Comparison of ENCODE assay signal across 1 cellular context in the genomic region with DNA sequence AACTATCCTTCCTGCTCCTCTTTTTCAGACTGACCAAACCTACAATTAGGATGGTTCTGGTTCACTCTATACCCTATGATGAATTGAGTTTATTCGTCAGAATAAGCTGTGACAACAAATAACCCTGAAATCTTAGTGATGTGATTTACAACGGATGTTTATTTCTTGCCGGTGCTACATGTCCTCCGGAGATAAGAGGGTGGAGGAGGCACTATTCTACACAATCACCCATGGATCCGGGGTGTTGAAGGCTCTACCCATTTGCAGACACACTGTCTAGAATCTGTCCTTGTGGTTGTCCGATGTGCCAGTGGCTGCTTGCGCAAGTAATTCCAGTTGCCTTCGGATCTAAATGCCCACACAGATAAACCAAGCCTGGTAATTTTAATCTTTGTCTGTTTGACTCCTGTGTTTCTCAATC.
TF ChIP-seq lines count a peak whose summit lies in the region.

No MANE protein-coding gene starts in this region.

TF ChIP-seq in K562, 482 proteins besides CTCF, POLR2A, EP300 and RAD21 (continues in another document):
- TF ChIP-seq JUND (IDR thresholded peaks at IDR 0.05; ENCODE audit: borderline replicate concordance, low read depth, low read length) (no peak), JUND (tag; IDR thresholded peaks at IDR 0.05; ENCODE audit: borderline replicate concordance, low read depth, low read length) (no peak), ATF1 (CRISPR knock-in tag; IDR thresholded peaks at IDR 0.05) (no peak), ATF1 (tag; IDR thresholded peaks at IDR 0.05) (peak; percentile 41; the same call in 1 of the 2 replicates), CBFA2T2 (conservative IDR thresholded peaks at IDR 0.05) (peak; percentile 70), TRIM24 (IDR thresholded peaks at IDR 0.05) (0 out of 4 replicates have a peak, but pooled peaks of 1 of the 2 experiments have one; percentile 48), ERF (CRISPR knock-in tag; IDR thresholded peaks at IDR 0.05) (no peak), KDM1A (IDR thresholded peaks at IDR 0.05) (peak; percentile 97 to 98), SMAD4 (CRISPR knock-in tag; conservative IDR thresholded peaks at IDR 0.05) (peak; percentile 86), BCOR (IDR thresholded peaks at IDR 0.05) (peak; percentile 34; the same call in 1 of the 2 replicates), RCOR1 (IDR thresholded peaks at IDR 0.05; ENCODE audit: borderline replicate concordance in 1 of 2, low read depth in 2 of 2, low read length in 2 of 2) (peak; percentile 74 to 99; a peak in 3 of 4 replicates), ZNF766 (CRISPR knock-in tag; conservative IDR thresholded peaks at IDR 0.05) (0 out of 2 replicates have a peak, but pooled peaks have one; percentile 52), ZNF75A (CRISPR knock-in tag; IDR thresholded peaks at IDR 0.05) (no peak), PML (IDR thresholded peaks at IDR 0.05; ENCODE audit: low read length) (peak; percentile 19; the same call in 1 of the 2 replicates), ARID1B (IDR thresholded peaks at IDR 0.05) (peak; percentile 85), CREM (IDR thresholded peaks at IDR 0.05; ENCODE audit: low read depth) (peak; percentile 29; the same call in 1 of the 2 replicates), NCOR1 (IDR thresholded peaks at IDR 0.05) (peak; percentile 75), PPARD (CRISPR knock-in tag; IDR thresholded peaks at IDR 0.05) (no peak), HDAC1 (IDR thresholded peaks at IDR 0.05) (peak in 1 of 2 experiments; percentile 89; a peak in 2 of 4 replicates), GATAD2B (IDR thresholded peaks at IDR 0.05; ENCODE audit: borderline replicate concordance) (no peak), YBX1 (IDR thresholded peaks at IDR 0.05) (no peak), HDAC3 (IDR thresholded peaks at IDR 0.05; ENCODE audit: borderline replicate concordance, partially characterized antibody) (peak; percentile 50), TBL1XR1 (IDR thresholded peaks at IDR 0.05; ENCODE audit: low read length in 2 of 2) (peak in 1 of 2 experiments; percentile 50; a peak in 1 of 4 replicates), SOX6 (IDR thresholded peaks at IDR 0.05) (peak; percentile 66), SRSF7 (optimal IDR thresholded peaks at IDR 0.05; ENCODE audit: low read depth, low read length) (no peak), DDX20 (tag; IDR thresholded peaks at IDR 0.05; ENCODE audit: low read depth) (no peak), ZNF23 (CRISPR knock-in tag; IDR thresholded peaks at IDR 0.05) (no peak), SMARCA4 (IDR thresholded peaks at IDR 0.05) (peak; percentile 64; the same call in 1 of the 2 replicates), CEBPG (CRISPR knock-in tag; IDR thresholded peaks at IDR 0.05) (no peak), CEBPG (tag; conservative IDR thresholded peaks at IDR 0.05 in 1 of 2, IDR thresholded peaks at IDR 0.05 in 1 of 2) (peak; percentile 67 to 79)
- TF ChIP-seq, protein P1, sequence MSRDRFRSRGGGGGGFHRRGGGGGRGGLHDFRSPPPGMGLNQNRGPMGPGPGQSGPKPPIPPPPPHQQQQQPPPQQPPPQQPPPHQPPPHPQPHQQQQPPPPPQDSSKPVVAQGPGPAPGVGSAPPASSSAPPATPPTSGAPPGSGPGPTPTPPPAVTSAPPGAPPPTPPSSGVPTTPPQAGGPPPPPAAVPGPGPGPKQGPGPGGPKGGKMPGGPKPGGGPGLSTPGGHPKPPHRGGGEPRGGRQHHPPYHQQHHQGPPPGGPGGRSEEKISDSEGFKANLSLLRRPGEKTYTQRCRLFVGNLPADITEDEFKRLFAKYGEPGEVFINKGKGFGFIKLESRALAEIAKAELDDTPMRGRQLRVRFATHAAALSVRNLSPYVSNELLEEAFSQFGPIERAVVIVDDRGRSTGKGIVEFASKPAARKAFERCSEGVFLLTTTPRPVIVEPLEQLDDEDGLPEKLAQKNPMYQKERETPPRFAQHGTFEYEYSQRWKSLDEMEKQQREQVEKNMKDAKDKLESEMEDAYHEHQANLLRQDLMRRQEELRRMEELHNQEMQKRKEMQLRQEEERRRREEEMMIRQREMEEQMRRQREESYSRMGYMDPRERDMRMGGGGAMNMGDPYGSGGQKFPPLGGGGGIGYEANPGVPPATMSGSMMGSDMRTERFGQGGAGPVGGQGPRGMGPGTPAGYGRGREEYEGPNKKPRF (IDR thresholded peaks at IDR 0.05; ENCODE audit: low read depth, low read length): no peak
- TF ChIP-seq, protein P2, sequence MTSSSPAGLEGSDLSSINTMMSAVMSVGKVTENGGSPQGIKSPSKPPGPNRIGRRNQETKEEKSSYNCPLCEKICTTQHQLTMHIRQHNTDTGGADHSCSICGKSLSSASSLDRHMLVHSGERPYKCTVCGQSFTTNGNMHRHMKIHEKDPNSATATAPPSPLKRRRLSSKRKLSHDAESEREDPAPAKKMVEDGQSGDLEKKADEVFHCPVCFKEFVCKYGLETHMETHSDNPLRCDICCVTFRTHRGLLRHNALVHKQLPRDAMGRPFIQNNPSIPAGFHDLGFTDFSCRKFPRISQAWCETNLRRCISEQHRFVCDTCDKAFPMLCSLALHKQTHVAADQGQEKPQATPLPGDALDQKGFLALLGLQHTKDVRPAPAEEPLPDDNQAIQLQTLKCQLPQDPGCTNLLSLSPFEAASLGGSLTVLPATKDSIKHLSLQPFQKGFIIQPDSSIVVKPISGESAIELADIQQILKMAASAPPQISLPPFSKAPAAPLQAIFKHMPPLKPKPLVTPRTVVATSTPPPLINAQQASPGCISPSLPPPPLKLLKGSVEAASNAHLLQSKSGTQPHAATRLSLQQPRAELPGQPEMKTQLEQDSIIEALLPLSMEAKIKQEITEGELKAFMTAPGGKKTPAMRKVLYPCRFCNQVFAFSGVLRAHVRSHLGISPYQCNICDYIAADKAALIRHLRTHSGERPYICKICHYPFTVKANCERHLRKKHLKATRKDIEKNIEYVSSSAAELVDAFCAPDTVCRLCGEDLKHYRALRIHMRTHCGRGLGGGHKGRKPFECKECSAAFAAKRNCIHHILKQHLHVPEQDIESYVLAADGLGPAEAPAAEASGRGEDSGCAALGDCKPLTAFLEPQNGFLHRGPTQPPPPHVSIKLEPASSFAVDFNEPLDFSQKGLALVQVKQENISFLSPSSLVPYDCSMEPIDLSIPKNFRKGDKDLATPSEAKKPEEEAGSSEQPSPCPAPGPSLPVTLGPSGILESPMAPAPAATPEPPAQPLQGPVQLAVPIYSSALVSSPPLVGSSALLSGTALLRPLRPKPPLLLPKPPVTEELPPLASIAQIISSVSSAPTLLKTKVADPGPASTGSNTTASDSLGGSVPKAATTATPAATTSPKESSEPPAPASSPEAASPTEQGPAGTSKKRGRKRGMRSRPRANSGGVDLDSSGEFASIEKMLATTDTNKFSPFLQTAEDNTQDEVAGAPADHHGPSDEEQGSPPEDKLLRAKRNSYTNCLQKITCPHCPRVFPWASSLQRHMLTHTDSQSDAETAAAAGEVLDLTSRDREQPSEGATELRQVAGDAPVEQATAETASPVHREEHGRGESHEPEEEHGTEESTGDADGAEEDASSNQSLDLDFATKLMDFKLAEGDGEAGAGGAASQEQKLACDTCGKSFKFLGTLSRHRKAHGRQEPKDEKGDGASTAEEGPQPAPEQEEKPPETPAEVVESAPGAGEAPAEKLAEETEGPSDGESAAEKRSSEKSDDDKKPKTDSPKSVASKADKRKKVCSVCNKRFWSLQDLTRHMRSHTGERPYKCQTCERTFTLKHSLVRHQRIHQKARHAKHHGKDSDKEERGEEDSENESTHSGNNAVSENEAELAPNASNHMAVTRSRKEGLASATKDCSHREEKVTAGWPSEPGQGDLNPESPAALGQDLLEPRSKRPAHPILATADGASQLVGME (CRISPR knock-in tag; IDR thresholded peaks at IDR 0.05): no peak
- TF ChIP-seq, protein P3, sequence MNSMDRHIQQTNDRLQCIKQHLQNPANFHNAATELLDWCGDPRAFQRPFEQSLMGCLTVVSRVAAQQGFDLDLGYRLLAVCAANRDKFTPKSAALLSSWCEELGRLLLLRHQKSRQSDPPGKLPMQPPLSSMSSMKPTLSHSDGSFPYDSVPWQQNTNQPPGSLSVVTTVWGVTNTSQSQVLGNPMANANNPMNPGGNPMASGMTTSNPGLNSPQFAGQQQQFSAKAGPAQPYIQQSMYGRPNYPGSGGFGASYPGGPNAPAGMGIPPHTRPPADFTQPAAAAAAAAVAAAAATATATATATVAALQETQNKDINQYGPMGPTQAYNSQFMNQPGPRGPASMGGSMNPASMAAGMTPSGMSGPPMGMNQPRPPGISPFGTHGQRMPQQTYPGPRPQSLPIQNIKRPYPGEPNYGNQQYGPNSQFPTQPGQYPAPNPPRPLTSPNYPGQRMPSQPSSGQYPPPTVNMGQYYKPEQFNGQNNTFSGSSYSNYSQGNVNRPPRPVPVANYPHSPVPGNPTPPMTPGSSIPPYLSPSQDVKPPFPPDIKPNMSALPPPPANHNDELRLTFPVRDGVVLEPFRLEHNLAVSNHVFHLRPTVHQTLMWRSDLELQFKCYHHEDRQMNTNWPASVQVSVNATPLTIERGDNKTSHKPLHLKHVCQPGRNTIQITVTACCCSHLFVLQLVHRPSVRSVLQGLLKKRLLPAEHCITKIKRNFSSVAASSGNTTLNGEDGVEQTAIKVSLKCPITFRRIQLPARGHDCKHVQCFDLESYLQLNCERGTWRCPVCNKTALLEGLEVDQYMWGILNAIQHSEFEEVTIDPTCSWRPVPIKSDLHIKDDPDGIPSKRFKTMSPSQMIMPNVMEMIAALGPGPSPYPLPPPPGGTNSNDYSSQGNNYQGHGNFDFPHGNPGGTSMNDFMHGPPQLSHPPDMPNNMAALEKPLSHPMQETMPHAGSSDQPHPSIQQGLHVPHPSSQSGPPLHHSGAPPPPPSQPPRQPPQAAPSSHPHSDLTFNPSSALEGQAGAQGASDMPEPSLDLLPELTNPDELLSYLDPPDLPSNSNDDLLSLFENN (IDR thresholded peaks at IDR 0.05; ENCODE audit: low read depth in 2 of 2, low read length in 2 of 2): peak in 1 of 2 experiments; percentile 53; a peak in 1 of 4 replicates
- TF ChIP-seq, protein P4, sequence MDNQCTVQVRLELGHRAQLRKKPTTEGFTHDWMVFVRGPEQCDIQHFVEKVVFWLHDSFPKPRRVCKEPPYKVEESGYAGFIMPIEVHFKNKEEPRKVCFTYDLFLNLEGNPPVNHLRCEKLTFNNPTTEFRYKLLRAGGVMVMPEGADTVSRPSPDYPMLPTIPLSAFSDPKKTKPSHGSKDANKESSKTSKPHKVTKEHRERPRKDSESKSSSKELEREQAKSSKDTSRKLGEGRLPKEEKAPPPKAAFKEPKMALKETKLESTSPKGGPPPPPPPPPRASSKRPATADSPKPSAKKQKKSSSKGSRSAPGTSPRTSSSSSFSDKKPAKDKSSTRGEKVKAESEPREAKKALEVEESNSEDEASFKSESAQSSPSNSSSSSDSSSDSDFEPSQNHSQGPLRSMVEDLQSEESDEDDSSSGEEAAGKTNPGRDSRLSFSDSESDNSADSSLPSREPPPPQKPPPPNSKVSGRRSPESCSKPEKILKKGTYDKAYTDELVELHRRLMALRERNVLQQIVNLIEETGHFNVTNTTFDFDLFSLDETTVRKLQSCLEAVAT (IDR thresholded peaks at IDR 0.05): no peak
- TF ChIP-seq, protein P5, sequence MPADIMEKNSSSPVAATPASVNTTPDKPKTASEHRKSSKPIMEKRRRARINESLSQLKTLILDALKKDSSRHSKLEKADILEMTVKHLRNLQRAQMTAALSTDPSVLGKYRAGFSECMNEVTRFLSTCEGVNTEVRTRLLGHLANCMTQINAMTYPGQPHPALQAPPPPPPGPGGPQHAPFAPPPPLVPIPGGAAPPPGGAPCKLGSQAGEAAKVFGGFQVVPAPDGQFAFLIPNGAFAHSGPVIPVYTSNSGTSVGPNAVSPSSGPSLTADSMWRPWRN (IDR thresholded peaks at IDR 0.05; ENCODE audit: low read depth): peak; percentile 65
- TF ChIP-seq, protein P6, sequence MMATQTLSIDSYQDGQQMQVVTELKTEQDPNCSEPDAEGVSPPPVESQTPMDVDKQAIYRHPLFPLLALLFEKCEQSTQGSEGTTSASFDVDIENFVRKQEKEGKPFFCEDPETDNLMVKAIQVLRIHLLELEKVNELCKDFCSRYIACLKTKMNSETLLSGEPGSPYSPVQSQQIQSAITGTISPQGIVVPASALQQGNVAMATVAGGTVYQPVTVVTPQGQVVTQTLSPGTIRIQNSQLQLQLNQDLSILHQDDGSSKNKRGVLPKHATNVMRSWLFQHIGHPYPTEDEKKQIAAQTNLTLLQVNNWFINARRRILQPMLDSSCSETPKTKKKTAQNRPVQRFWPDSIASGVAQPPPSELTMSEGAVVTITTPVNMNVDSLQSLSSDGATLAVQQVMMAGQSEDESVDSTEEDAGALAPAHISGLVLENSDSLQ (IDR thresholded peaks at IDR 0.05): peak; percentile 41
- TF ChIP-seq, protein P7, sequence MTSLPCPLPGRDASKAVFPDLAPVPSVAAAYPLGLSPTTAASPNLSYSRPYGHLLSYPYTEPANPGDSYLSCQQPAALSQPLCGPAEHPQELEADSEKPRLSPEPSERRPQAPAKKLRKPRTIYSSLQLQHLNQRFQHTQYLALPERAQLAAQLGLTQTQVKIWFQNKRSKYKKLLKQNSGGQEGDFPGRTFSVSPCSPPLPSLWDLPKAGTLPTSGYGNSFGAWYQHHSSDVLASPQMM (CRISPR knock-in tag; IDR thresholded peaks at IDR 0.05): no peak
- TF ChIP-seq, protein P8, sequence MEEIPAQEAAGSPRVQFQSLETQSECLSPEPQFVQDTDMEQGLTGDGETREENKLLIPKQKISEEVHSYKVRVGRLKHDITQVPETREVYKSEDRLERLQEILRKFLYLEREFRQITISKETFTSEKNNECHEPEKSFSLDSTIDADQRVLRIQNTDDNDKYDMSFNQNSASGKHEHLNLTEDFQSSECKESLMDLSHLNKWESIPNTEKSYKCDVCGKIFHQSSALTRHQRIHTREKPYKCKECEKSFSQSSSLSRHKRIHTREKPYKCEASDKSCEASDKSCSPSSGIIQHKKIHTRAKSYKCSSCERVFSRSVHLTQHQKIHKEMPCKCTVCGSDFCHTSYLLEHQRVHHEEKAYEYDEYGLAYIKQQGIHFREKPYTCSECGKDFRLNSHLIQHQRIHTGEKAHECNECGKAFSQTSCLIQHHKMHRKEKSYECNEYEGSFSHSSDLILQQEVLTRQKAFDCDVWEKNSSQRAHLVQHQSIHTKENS (CRISPR knock-in tag; IDR thresholded peaks at IDR 0.05): no peak
- TF ChIP-seq, protein P9, sequence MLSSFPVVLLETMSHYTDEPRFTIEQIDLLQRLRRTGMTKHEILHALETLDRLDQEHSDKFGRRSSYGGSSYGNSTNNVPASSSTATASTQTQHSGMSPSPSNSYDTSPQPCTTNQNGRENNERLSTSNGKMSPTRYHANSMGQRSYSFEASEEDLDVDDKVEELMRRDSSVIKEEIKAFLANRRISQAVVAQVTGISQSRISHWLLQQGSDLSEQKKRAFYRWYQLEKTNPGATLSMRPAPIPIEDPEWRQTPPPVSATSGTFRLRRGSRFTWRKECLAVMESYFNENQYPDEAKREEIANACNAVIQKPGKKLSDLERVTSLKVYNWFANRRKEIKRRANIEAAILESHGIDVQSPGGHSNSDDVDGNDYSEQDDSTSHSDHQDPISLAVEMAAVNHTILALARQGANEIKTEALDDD (IDR thresholded peaks at IDR 0.05): 0 out of 2 replicates have a peak, but pooled peaks have one; percentile 14
- TF ChIP-seq, protein P10, sequence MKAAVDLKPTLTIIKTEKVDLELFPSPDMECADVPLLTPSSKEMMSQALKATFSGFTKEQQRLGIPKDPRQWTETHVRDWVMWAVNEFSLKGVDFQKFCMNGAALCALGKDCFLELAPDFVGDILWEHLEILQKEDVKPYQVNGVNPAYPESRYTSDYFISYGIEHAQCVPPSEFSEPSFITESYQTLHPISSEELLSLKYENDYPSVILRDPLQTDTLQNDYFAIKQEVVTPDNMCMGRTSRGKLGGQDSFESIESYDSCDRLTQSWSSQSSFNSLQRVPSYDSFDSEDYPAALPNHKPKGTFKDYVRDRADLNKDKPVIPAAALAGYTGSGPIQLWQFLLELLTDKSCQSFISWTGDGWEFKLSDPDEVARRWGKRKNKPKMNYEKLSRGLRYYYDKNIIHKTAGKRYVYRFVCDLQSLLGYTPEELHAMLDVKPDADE (conservative IDR thresholded peaks at IDR 0.05; ENCODE audit: control insufficient read depth, low read depth, low read length): no peak
